9 cellular contexts compared by ENCODE assay signal in the genomic region with DNA sequence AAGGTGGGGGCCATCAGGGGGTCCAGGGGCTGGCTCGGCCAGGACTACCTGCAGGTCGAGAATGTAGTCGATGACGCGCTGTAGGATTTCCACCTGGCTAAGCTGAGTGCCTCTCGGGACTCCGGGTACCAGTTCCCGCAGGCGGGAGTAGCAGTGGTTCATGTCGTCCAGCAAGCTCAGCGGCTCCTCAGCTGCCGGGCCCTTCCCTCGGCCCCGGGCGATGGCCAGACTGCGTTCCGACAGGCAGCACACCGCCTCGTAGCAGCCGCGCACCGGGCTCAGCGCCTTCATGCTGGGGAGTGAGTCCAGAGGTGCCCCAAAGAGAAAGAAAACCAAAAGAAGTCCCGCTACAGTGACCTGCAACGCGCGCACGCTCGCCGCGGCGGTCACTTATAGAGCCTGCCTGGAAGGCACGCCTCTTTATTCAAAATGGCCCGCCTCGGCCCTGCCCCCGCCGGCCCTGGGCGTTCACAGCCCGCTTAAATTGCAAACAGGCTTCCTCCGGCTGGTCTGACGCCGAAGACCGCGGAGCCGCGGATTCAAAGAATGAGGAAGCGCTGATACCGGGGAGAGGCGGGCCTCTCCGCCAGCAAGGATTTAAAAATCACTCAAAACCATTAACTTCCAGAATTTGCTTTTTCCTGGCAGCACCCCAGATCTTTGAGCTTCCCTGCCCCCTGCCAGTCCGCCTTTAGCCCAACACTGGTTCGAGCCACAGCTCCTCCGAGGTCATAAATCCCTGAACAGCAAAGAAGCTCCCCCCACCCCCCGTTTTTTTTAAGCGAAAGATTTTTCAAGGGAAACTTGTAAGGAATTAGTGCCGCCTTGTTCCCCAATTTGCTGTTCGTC. TPM values are rescaled to one million over a fixed set of nuclear protein-coding genes. Genes with fewer than 3 reads are reported as not detected.
A peak's percentile ranks its signal among the peaks of the same experiment; 100 is the strongest.
DNase-seq lines count a peak whose midpoint lies in the region; ATAC-seq, FAIRE-seq and TF ChIP-seq lines count a peak whose summit lies in the region.
"Had no signal": no experiment of that assay in that cellular context is flagged by ENCODE, and none has a peak within 500 bp of the region (broad histone marks: within the 10 kb centered on the region; RNA-seq: fewer than 3 reads in every experiment).

A gene with protein sequence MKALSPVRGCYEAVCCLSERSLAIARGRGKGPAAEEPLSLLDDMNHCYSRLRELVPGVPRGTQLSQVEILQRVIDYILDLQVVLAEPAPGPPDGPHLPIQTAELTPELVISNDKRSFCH (minus strand): TSS at position 366 of the 849 bp plus-strand sequence. CDS start 75 bp downstream, at position 291.

- peak; percentile 19 for FAIRE-seq in kidney (lab: Jason Lieb, UNC)
- FAIRE-seq: colon had no signal

- peaks cover 35% of the 10 kb centered on the region for H3K4me1 Mint-ChIP-seq in central memory CD8-positive, alpha-beta T cell

- peak within 1 kb of the TSS; percentile 91 to 95 for H3K27ac ChIP-seq in kidney (ENCODE audit: low read depth in 2 of 2, low read length in 2 of 2)

- TF ChIP-seq CTCF in AG09309 (IDR thresholded peaks at IDR 0.05; ENCODE audit: control insufficient read depth, insufficient read depth, low read depth, low read length, missing control alignments) (no peak), kidney (IDR thresholded peaks at IDR 0.05; ENCODE audit: borderline replicate concordance, extremely low read depth, insufficient read depth) (no peak)

- H3K4me1 ChIP-seq in kidney (ENCODE audit: control insufficient read depth in 1 of 2, insufficient read depth in 1 of 2, low read depth in 1 of 2, low read length in 2 of 2) = peaks cover 13 to 30% of the 10 kb centered on the region in 2 donors

- H3K9me3 Mint-ChIP-seq in central memory CD8-positive, alpha-beta T cell = no peaks in the 10 kb centered on the region

- no peaks in the 10 kb centered on the region for H3K9me3 ChIP-seq in kidney (ENCODE audit: control insufficient read depth in 1 of 2, low read length in 2 of 2)

- DNase-seq in AG09309 (ENCODE audit: low read depth) = peak; percentile 96
- DNase-seq in NCI-H345 (lab: John Stamatoyannopoulos, UW) = peak; percentile 94
- DNase-seq in central memory CD8-positive, alpha-beta T cell (ENCODE audit: low spot score in 2 of 2) = peak; percentile 72 to 82
- peak; percentile 99 for DNase-seq in kidney
- peak; percentile 96 for DNase-seq in stimulated activated CD4-positive, alpha-beta T cell treated with anti-CD3 and anti-CD28 coated beads, Interleukin-15, amount 100 ng/mL, for 24 hours

- ATAC-seq in GM18909 (IDR thresholded peaks at IDR 0.05; ENCODE audit: poor library complexity, unreplicated experiment) (peak; percentile 70), HG03159 (IDR thresholded peaks at IDR 0.05; ENCODE audit: unreplicated experiment) (peak; percentile 69)
- ATAC-seq in activated CD4-positive, CD25-positive, alpha-beta regulatory T cell treated with anti-CD3 and anti-CD28 coated beads, Interleukin-2, amount 50 U/mL, for 24 hours = peak; percentile 74 to 75
- peak; percentile 72 for ATAC-seq in central memory CD8-positive, alpha-beta T cell (replicated peaks; ENCODE audit: extremely low read depth, poor library complexity, severe bottlenecking)

- H3K4me3 Mint-ChIP-seq in central memory CD8-positive, alpha-beta T cell = peak within 1 kb of the TSS; percentile 87

- peaks cover 20% of the 10 kb centered on the region for H3K27me3 Mint-ChIP-seq in central memory CD8-positive, alpha-beta T cell

- peak within 1 kb of the TSS; percentile 62 for H3K27ac Mint-ChIP-seq in central memory CD8-positive, alpha-beta T cell (ENCODE audit: low read depth)

- H3K36me3 Mint-ChIP-seq in central memory CD8-positive, alpha-beta T cell (ENCODE audit: insufficient read depth) = peaks cover 12% of the 10 kb centered on the region

- intact Hi-C loops in kidney (cut with DNase I) = no loop called here

- H3K9ac ChIP-seq in kidney (ENCODE audit: low read length in 2 of 2) = peak within 1 kb of the TSS; percentile 61 to 91

- H3K4me3 ChIP-seq in AG09309 (ENCODE audit: control insufficient read depth, low read depth, low read length) = peak within 1 kb of the TSS; percentile 84
- H3K4me3 ChIP-seq in kidney (ENCODE audit: low read length in 2 of 2) = peak within 1 kb of the TSS; percentile 82

- peaks cover 0 to 8% of the 10 kb centered on the region in 2 donors for H3K36me3 ChIP-seq in kidney (ENCODE audit: control insufficient read depth in 1 of 2, insufficient read depth in 2 of 2, low read length in 2 of 2)

RNA-seq across cellular contexts. Expression of the gene that starts here (rescaled TPM):
- 97.8 TPM for total RNA-seq in kidney
- 157 TPM for polyA plus RNA-seq in kidney (ENCODE audit: insufficient read depth, low read depth, low replicate concordance)

Comparison
In these comparisons a context has a peak if more than half of its experiments do, and no peak if none do; other contexts are left out.
1. Peak in every context shown above with its lines: DNase-seq, ATAC-seq, H3K4me3 ChIP-seq and H3K27ac ChIP-seq.